In genomic region chr9:131685753-131686706, GRCh38 we compare ENCODE assay signal across 18 cellular contexts. TPM values are rescaled to one million over a fixed set of nuclear protein-coding genes. Genes with fewer than 3 reads are reported as not detected.
DNase-seq lines count a peak whose midpoint lies in the region; ATAC-seq and TF ChIP-seq lines count a peak whose summit lies in the region.
"Had no signal": no experiment of that assay in that cellular context is flagged by ENCODE, and none has a peak within 500 bp of the region (broad histone marks: within the 10 kb centered on the region; RNA-seq: fewer than 3 reads in every experiment).

No MANE protein-coding gene starts in this region.

- H3K4me3 Mint-ChIP-seq in CD14-positive monocyte (no peak overlapping the region), IgD-negative memory B cell (peak overlapping the region; percentile 68 to 89 (median 80)), immature natural killer cell (no peak overlapping the region)
- H3K4me3 Mint-ChIP-seq in activated CD4-positive, alpha-beta memory T cell treated with anti-CD3 and anti-CD28 coated beads, Interleukin-2, amount 10 ng/mL, durations not matched to agents 7 days and 5 days, result no peak overlapping the region
- H3K4me3 Mint-ChIP-seq: activated naive CD4-positive, alpha-beta T cell treated with anti-CD3 and anti-CD28 coated beads, Interleukin-2, amount 50 U/mL, for 24 hours; nephron had no signal

- POLR2A ChIA-PET in activated CD4-positive, alpha-beta memory T cell treated with anti-CD3 and anti-CD28 coated beads, Interleukin-2, amount 10 ng/mL, durations not matched to agents 7 days and 5 days (lab: Charles Lee), result no interaction called here

- intact Hi-C loops in CD14-positive monocyte (cut with micrococcal nuclease), result loop anchor here in 1 of 2 donors (10.0 kb wide), 1 partner anchor 49 kb away; no protein-coding TSS in a partner anchor

- H3K9me3 Mint-ChIP-seq in CD14-positive monocyte (peaks cover 0 to 3% (median 0%) of the 10 kb centered on the region in 7 donors), IgD-negative memory B cell (no peaks in the 10 kb centered on the region), immature natural killer cell (no peaks in the 10 kb centered on the region)
- H3K9me3 Mint-ChIP-seq in activated CD4-positive, alpha-beta memory T cell treated with anti-CD3 and anti-CD28 coated beads, Interleukin-2, amount 10 ng/mL, durations not matched to agents 7 days and 5 days, result no peaks in the 10 kb centered on the region
- H3K9me3 Mint-ChIP-seq: activated naive CD4-positive, alpha-beta T cell treated with anti-CD3 and anti-CD28 coated beads, Interleukin-2, amount 50 U/mL, for 24 hours; nephron had no signal

- no peaks in the 10 kb centered on the region for H3K27me3 Mint-ChIP-seq in CD14-positive monocyte (ENCODE audit: low read depth in 3 of 3)
- no peaks in the 10 kb centered on the region for H3K27me3 Mint-ChIP-seq in IgD-negative memory B cell
- H3K27me3 Mint-ChIP-seq in immature natural killer cell (ENCODE audit: low read depth in 3 of 3), result peaks cover 0 to 4% (median 3%) of the 10 kb centered on the region in 3 donors
- no peaks in the 10 kb centered on the region for H3K27me3 Mint-ChIP-seq in activated CD4-positive, alpha-beta memory T cell treated with anti-CD3 and anti-CD28 coated beads, Interleukin-2, amount 10 ng/mL, durations not matched to agents 7 days and 5 days
- H3K27me3 Mint-ChIP-seq: activated naive CD4-positive, alpha-beta T cell treated with anti-CD3 and anti-CD28 coated beads, Interleukin-2, amount 50 U/mL, for 24 hours had no signal

- H3K27ac Mint-ChIP-seq in CD14-positive monocyte (peak overlapping the region in 4 of 7 donors; percentile 33 to 88 (median 50)), IgD-negative memory B cell (peak overlapping the region; percentile 71 to 95 (median 87)), immature natural killer cell (peak overlapping the region; percentile 37 to 75 (median 56))
- H3K27ac Mint-ChIP-seq in activated CD4-positive, alpha-beta memory T cell treated with anti-CD3 and anti-CD28 coated beads, Interleukin-2, amount 10 ng/mL, durations not matched to agents 7 days and 5 days, result no peak overlapping the region
- H3K27ac Mint-ChIP-seq: nephron had no signal

- DNase-seq in CD14-positive monocyte (ENCODE audit: low spot score) (no peak), immature natural killer cell (no peak), SW480 (ENCODE audit: low spot score) (no peak)
- DNase-seq in stimulated activated CD4-positive, alpha-beta T cell treated with anti-CD3 and anti-CD28 coated beads, Interleukin-4, amount 100 ng/mL, for 1 hour, result no peak
- DNase-seq in activated CD4-positive, alpha-beta memory T cell treated with anti-CD3 and anti-CD28 coated beads, Interleukin-2, amount 10 ng/mL, durations not matched to agents 7 days and 5 days, result no peak
- DNase-seq: activated CD4-positive, alpha-beta T cell treated with anti-CD3 and anti-CD28 coated beads, Interleukin-2, amount 50 U/mL, for 4 hours; C1 segment of cervical spinal cord; DMS153; islet precursor cell; mammary epithelial cell; NCI-H187 treated with DMSO at 0.1 percent for 48 hours; SW 1271 had no signal

- peaks cover 31% of the 10 kb centered on the region for H3K4me1 Mint-ChIP-seq in CD14-positive monocyte
- H3K4me1 Mint-ChIP-seq in IgD-negative memory B cell, result peaks cover 44 to 74% (median 72%) of the 10 kb centered on the region in 3 donors
- peaks cover 65 to 93% of the 10 kb centered on the region in 2 donors for H3K4me1 Mint-ChIP-seq in immature natural killer cell
- H3K4me1 Mint-ChIP-seq in activated CD4-positive, alpha-beta memory T cell treated with anti-CD3 and anti-CD28 coated beads, Interleukin-2, amount 10 ng/mL, durations not matched to agents 7 days and 5 days, result peaks cover 45% of the 10 kb centered on the region

- H3K36me3 Mint-ChIP-seq in CD14-positive monocyte, result peaks cover 17 to 37% of the 10 kb centered on the region in 2 donors
- peaks cover 2% of the 10 kb centered on the region for H3K36me3 Mint-ChIP-seq in IgD-negative memory B cell
- H3K36me3 Mint-ChIP-seq in immature natural killer cell, result no peaks in the 10 kb centered on the region
- H3K36me3 Mint-ChIP-seq in activated CD4-positive, alpha-beta memory T cell treated with anti-CD3 and anti-CD28 coated beads, Interleukin-2, amount 10 ng/mL, durations not matched to agents 7 days and 5 days (ENCODE audit: low read depth), result peaks cover 11% of the 10 kb centered on the region

- ATAC-seq in GM19025 (IDR thresholded peaks at IDR 0.05; ENCODE audit: low read depth, unreplicated experiment) (peak; percentile 49), HG03175 (IDR thresholded peaks at IDR 0.05; ENCODE audit: unreplicated experiment) (no peak)
- ATAC-seq: A549 had no signal

- no peak for TF ChIP-seq CTCF in CD14-positive monocyte (IDR thresholded peaks at IDR 0.05)

- CTCF ChIA-PET in activated CD4-positive, alpha-beta memory T cell treated with anti-CD3 and anti-CD28 coated beads, Interleukin-2, amount 10 ng/mL, durations not matched to agents 7 days and 5 days (lab: Charles Lee), result no interaction called here

RNA-seq across cellular contexts. Expression of gene RAPGEF1, which starts 53.8 kb away (rescaled TPM):
- 1 to 10 TPM; 1.7 to 3.0 TPM for polyA plus RNA-seq in CD14-positive monocyte
- polyA plus RNA-seq in IgD-negative memory B cell, result 40.8 TPM
- polyA plus RNA-seq in immature natural killer cell, result 10 to 100 TPM in 1 of 3 donors, 1 to 10 TPM in 2; 1.2 to 15.8 (median 7.4) TPM
- 100 to 1,000 TPM; 149 to 158 TPM for total RNA-seq in activated CD4-positive, alpha-beta memory T cell treated with anti-CD3 and anti-CD28 coated beads, Interleukin-2, amount 10 ng/mL, durations not matched to agents 7 days and 5 days

Comparison
In these comparisons a context has a peak if more than half of its experiments do, and no peak if none do; other contexts are left out.
1. H3K4me3 Mint-ChIP-seq: peak in IgD-negative memory B cell (4 of 4); none in CD14-positive monocyte (0 of 2), immature natural killer cell (0 of 5) and activated CD4-positive, alpha-beta memory T cell treated with anti-CD3 and anti-CD28 coated beads, Interleukin-2, amount 10 ng/mL, durations not matched to agents 7 days and 5 days (single experiment).